21 cellular contexts compared by ENCODE assay signal in genomic region chr5:31122998-31123950, GRCh38.
DNase-seq lines count a peak whose midpoint lies in the region; ATAC-seq, FAIRE-seq and TF ChIP-seq lines count a peak whose summit lies in the region.
"Had no signal": no experiment of that assay in that cellular context is flagged by ENCODE, and none has a peak within 500 bp of the region (broad histone marks: within the 10 kb centered on the region; RNA-seq: fewer than 3 reads in every experiment).

No MANE protein-coding gene starts in this region.

- H3K27me3 ChIP-seq in left lung, result no peaks in the 10 kb centered on the region
- H3K27me3 ChIP-seq: BLaER1 treated with 17β-estradiol and CSF1 and Interleukin-3, amounts not matched to agents 10 nM and 100 nM; right lobe of liver had no signal

- intact Hi-C loops in left lung (cut with DNase I), result no loop called here
- intact Hi-C loops in posterior cingulate gyrus (cut with DNase I), result no loop called here

- DNase-seq in RCC 7860 (ENCODE audit: low spot score) (no peak), caudate nucleus (lab: John Stamatoyannopoulos, UW) (no peak), left lung (no peak), HuH-7 (ENCODE audit: low spot score) (no peak), posterior cingulate gyrus (no peak)
- DNase-seq: activated naive CD4-positive, alpha-beta T cell treated with anti-CD3 and anti-CD28 coated beads, Interleukin-2, amount 10 ng/mL, durations not matched to agents 7 days and 5 days; activated T-cell treated with anti-CD3 and anti-CD28 coated beads, Interleukin-2, amount 50 U/mL, for 48 hours; erythroblast; HCEC 1CT; left ventricle myocardium superior; NCI-H1436; occipital lobe; PC-9; right lobe of liver; trophoblast cell had no signal

- ATAC-seq in left lung, result peak; percentile 63
- no peak for ATAC-seq in GM19455 (IDR thresholded peaks at IDR 0.05; ENCODE audit: unreplicated experiment)
- no peak for ATAC-seq in GM19467 (IDR thresholded peaks at IDR 0.05; ENCODE audit: unreplicated experiment)
- ATAC-seq: left ventricle myocardium superior; SK-N-SH treated with all-trans-retinoic acid at 6 μM for 48 hours; stimulated activated effector memory CD8-positive, alpha-beta T cell treated with anti-CD3 and anti-CD28 coated beads, Interleukin-12 subunit alpha, Interleukin-12 subunit beta, amount 100 ng/mL, for 72 hours had no signal

- H3K4me1 ChIP-seq in left lung, result no peaks in the 10 kb centered on the region
- H3K4me1 ChIP-seq: right lobe of liver had no signal

- peak overlapping the region; percentile 39 for H3K27ac ChIP-seq in caudate nucleus (ENCODE audit: low read depth, low read length)
- H3K27ac ChIP-seq in left lung, result peak overlapping the region in 1 of 2 donors; percentile 1
- H3K27ac ChIP-seq: BLaER1 treated with 17β-estradiol and CSF1 and Interleukin-3, amounts not matched to agents 10 nM and 100 nM; PC-9; right lobe of liver had no signal

- H3K9me3 ChIP-seq in left lung, result no peaks in the 10 kb centered on the region
- H3K9me3 ChIP-seq: right lobe of liver had no signal

- no peak for TF ChIP-seq CTCF in left lung (IDR thresholded peaks at IDR 0.05)

- peak; percentile 74 for FAIRE-seq in RCC 7860 (lab: Jason Lieb, UNC)
- FAIRE-seq: G401.6 had no signal

- H3K36me3 ChIP-seq in left lung, result no peaks in the 10 kb centered on the region
- H3K36me3 ChIP-seq: BLaER1 treated with 17β-estradiol and CSF1 and Interleukin-3, amounts not matched to agents 10 nM and 100 nM; right lobe of liver had no signal

- H3K4me3 ChIP-seq in left lung, result no peak overlapping the region
- H3K4me3 ChIP-seq: BLaER1 treated with 17β-estradiol and CSF1 and Interleukin-3, amounts not matched to agents 10 nM and 100 nM; PC-9; right lobe of liver had no signal
